Comparison of ENCODE assay signal across 8 cellular contexts in the genomic region with DNA sequence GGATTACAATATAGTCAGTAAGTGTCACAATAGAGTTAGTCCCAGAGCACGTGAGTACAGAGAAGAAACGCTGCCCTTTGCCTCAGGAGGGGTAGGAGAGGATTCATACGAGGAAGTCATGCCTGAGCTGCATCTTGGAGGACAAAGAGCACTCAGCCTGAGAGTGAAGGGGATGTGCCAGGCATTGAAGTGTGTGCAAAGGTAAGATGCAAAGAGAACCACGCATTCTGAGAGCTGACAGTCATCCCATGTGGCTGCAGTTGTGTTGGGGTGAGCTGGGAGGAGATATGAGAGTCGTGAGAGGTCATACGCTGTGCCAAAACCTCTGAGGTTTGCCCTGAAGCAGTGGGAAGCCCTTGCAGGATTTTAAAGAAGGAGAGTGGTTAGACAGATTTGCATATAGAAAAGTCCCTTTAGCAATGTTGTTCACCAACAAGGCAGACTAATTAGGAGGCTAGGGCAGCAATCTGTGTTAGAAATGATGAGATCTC.
DNase-seq lines count a peak whose midpoint lies in the region; ATAC-seq and TF ChIP-seq lines count a peak whose summit lies in the region.

No MANE protein-coding gene starts in this region.

- peak; percentile 9 for DNase-seq in activated CD4-positive, alpha-beta T cell treated with anti-CD3 and anti-CD28 coated beads, Interleukin-2, amount 10 ng/mL, durations not matched to agents 7 days and 5 days
- DNase-seq in activated CD4-positive, alpha-beta T cell treated with anti-CD3 and anti-CD28 coated beads, Interleukin-2, amount 50 U/mL, for 4 hours = no peak
- DNase-seq in stimulated activated CD8-positive, alpha-beta memory T cell treated with anti-CD3 and anti-CD28 coated beads, Interleukin-15, amount 100 ng/mL, for 48 hours (ENCODE audit: low read depth in 2 of 2) = peak; percentile 18 to 53
- DNase-seq in NCI-H524 treated with DMSO at 0.1 percent for 48 hours (lab: John Stamatoyannopoulos, UW) (no peak), HFFc6 (no peak), ACHN (no peak)

- CTCF ChIA-PET in activated CD4-positive, alpha-beta T cell treated with anti-CD3 and anti-CD28 coated beads, Interleukin-2, amount 10 ng/mL, durations not matched to agents 7 days and 5 days (lab: Charles Lee) = interaction anchor here (0.5 to 1.0 kb wide), 2 partner anchors 13 to 22 kb away, joined by 3 read pairs; a partner anchor contains a TSS

- ATAC-seq in GM21737 (IDR thresholded peaks at IDR 0.05; ENCODE audit: unreplicated experiment) (peak; percentile 97), HG03521 (IDR thresholded peaks at IDR 0.05; ENCODE audit: unreplicated experiment) (peak; percentile 96)

- H3K4me1 Mint-ChIP-seq in activated CD4-positive, alpha-beta T cell treated with anti-CD3 and anti-CD28 coated beads, Interleukin-2, amount 10 ng/mL, durations not matched to agents 7 days and 5 days = peaks cover 7% of the 10 kb centered on the region
- H3K4me1 Mint-ChIP-seq in HFFc6 (ENCODE audit: low read depth) = no peaks in the 10 kb centered on the region

- no peak overlapping the region for H3K27ac Mint-ChIP-seq in activated CD4-positive, alpha-beta T cell treated with anti-CD3 and anti-CD28 coated beads, Interleukin-2, amount 10 ng/mL, durations not matched to agents 7 days and 5 days
- H3K27ac Mint-ChIP-seq in HFFc6 = no peak overlapping the region

- H3K36me3 Mint-ChIP-seq in activated CD4-positive, alpha-beta T cell treated with anti-CD3 and anti-CD28 coated beads, Interleukin-2, amount 10 ng/mL, durations not matched to agents 7 days and 5 days (ENCODE audit: low read depth) = no peaks in the 10 kb centered on the region
- no peaks in the 10 kb centered on the region for H3K36me3 Mint-ChIP-seq in HFFc6 (ENCODE audit: low read depth)

- no peak for TF ChIP-seq CTCF in HFFc6 (IDR thresholded peaks at IDR 0.05)

- no peaks in the 10 kb centered on the region for H3K9me3 Mint-ChIP-seq in activated CD4-positive, alpha-beta T cell treated with anti-CD3 and anti-CD28 coated beads, Interleukin-2, amount 10 ng/mL, durations not matched to agents 7 days and 5 days
- no peaks in the 10 kb centered on the region for H3K9me3 Mint-ChIP-seq in HFFc6

- POLR2A ChIA-PET in activated CD4-positive, alpha-beta T cell treated with anti-CD3 and anti-CD28 coated beads, Interleukin-2, amount 10 ng/mL, durations not matched to agents 7 days and 5 days (lab: Charles Lee) = no interaction called here

- H3K27me3 Mint-ChIP-seq in activated CD4-positive, alpha-beta T cell treated with anti-CD3 and anti-CD28 coated beads, Interleukin-2, amount 10 ng/mL, durations not matched to agents 7 days and 5 days = no peaks in the 10 kb centered on the region
- peaks cover 7% of the 10 kb centered on the region; the same call in 1 of the 2 replicates for H3K27me3 Mint-ChIP-seq in HFFc6 (ENCODE audit: insufficient read depth)

- in situ Hi-C loops in ACHN (cut with HindIII; ENCODE audit: low pct_ligation_motif_present, low pct_unique_long_range_greater_than_20kb, low sequenced_read_pairs) = no loop called here

- H3K4me3 Mint-ChIP-seq in activated CD4-positive, alpha-beta T cell treated with anti-CD3 and anti-CD28 coated beads, Interleukin-2, amount 10 ng/mL, durations not matched to agents 7 days and 5 days = no peak overlapping the region
- no peak overlapping the region for H3K4me3 Mint-ChIP-seq in HFFc6

Comparison
In these comparisons a context has a peak if more than half of its experiments do, and no peak if none do; other contexts are left out.
1. DNase-seq: peak in activated CD4-positive, alpha-beta T cell treated with anti-CD3 and anti-CD28 coated beads, Interleukin-2, amount 10 ng/mL, durations not matched to agents 7 days and 5 days (single experiment) and stimulated activated CD8-positive, alpha-beta memory T cell treated with anti-CD3 and anti-CD28 coated beads, Interleukin-15, amount 100 ng/mL, for 48 hours (2 of 2); none in activated CD4-positive, alpha-beta T cell treated with anti-CD3 and anti-CD28 coated beads, Interleukin-2, amount 50 U/mL, for 4 hours (0 of 2), NCI-H524 treated with DMSO at 0.1 percent for 48 hours (single experiment), HFFc6 (single experiment) and ACHN (single experiment).